In the genomic region with DNA sequence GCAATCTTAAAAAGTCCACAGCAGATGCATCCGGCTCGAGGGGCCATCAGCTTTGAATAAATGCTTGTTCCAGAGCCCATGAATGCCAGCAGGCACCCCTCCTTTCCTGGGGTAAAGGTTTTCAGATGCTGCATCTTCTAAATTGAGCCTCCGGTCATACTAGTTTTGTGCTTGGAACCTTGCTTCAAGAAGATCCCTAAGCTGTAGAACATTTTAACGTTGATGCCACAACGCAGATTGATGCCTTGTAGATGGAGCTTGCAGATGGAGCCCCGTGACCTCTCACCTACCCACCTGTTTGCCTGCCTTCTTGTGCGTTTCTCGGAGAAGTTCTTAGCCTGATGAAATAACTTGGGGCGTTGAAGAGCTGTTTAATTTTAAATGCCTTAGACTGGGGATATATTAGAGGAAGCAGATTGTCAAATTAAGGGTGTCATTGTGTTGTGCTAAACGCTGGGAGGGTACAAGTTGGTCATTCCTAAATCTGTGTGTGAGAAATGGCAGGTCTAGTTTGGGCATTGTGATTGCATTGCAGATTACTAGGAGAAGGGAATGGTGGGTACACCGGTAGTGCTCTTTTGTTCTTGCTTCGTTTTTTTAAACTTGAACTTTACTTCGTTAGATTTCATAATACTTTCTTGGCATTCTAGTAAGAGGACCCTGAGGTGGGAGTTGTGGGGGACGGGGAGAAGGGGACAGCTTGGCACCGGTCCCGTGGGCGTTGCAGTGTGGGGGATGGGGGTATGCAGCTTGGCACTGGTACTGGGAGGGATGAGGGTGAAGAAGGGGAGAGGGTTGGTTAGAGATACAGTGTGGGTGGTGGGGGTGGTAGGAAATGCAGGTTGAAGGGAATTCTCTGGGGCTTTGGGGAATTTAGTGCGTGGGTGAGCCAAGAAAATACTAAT, we compare ENCODE assay signal across 8 cellular contexts. TPM values are rescaled to one million over a fixed set of nuclear protein-coding genes. Genes with fewer than 3 reads are reported as not detected.
A peak's percentile ranks its signal among the peaks of the same experiment; 100 is the strongest.
DNase-seq lines count a peak whose midpoint lies in the region; ATAC-seq and TF ChIP-seq lines count a peak whose summit lies in the region.

No MANE protein-coding gene starts in this region.

- peak overlapping the region; percentile 76 for H3K4me3 ChIP-seq in endocrine pancreas (ENCODE audit: control insufficient read depth, insufficient read depth, low read length)
- peak overlapping the region; percentile 94 for H3K4me3 ChIP-seq in thoracic aorta

- H3K27ac ChIP-seq in thoracic aorta: peak overlapping the region; percentile 100

- ATAC-seq in thoracic aorta (ENCODE audit: insufficient number of reproducible peaks, low FRiP score, low read depth): no peak
- no peak for ATAC-seq in HG03521 (IDR thresholded peaks at IDR 0.05; ENCODE audit: unreplicated experiment)

- peaks cover 8% of the 10 kb centered on the region for H3K4me1 ChIP-seq in endocrine pancreas (ENCODE audit: control insufficient read depth, insufficient read depth, low read length)
- H3K4me1 ChIP-seq in thoracic aorta (ENCODE audit: control insufficient read depth in 1 of 2, low read depth in 2 of 2): peaks cover 12 to 31% of the 10 kb centered on the region in 2 donors

- H3K36me3 ChIP-seq in endocrine pancreas (ENCODE audit: control insufficient read depth, insufficient read depth, low read length) (no peaks in the 10 kb centered on the region), thoracic aorta (peaks cover 31% of the 10 kb centered on the region)

- H3K27me3 ChIP-seq in endocrine pancreas (ENCODE audit: control insufficient read depth, insufficient read depth, low read length) (no peaks in the 10 kb centered on the region), thoracic aorta (replicated peaks; ENCODE audit: insufficient read depth) (no peaks in the 10 kb centered on the region)

- peak; percentile 46 for DNase-seq in NCI-H2227 treated with DMSO at 0.1 percent for 48 hours (lab: John Stamatoyannopoulos, UW)
- no peak for DNase-seq in NCI-H2227 (lab: John Stamatoyannopoulos, UW; ENCODE audit: unreplicated experiment)
- DNase-seq in activated CD4-positive, alpha-beta T cell treated with anti-CD3 and anti-CD28 coated beads for 48 hours: peak; percentile 86
- DNase-seq in myocyte (ENCODE audit: low read depth): peak; percentile 71
- no peak for DNase-seq in thoracic aorta (ENCODE audit: low spot score)
- DNase-seq in GM19238 (ENCODE audit: insufficient read length, low spot score): no peak

- TF ChIP-seq CTCF in thoracic aorta (IDR thresholded peaks at IDR 0.05): no peak

- no peaks in the 10 kb centered on the region for H3K9me3 ChIP-seq in endocrine pancreas (ENCODE audit: control insufficient read depth, low read length)
- H3K9me3 ChIP-seq in thoracic aorta: no peaks in the 10 kb centered on the region

- H3K9ac ChIP-seq in endocrine pancreas (ENCODE audit: control insufficient read depth, insufficient read depth, low read length): peak overlapping the region; percentile 48

RNA-seq across cellular contexts. Expression of a gene that starts 1.9 kb away (rescaled TPM):
- 109 and 172 TPM in 2 replicates for total RNA-seq in myocyte
- polyA plus RNA-seq in myocyte (2012): 542 TPM
- total RNA-seq in thoracic aorta: 1,000 to 10,000 TPM in 1 of 2 donors, 100 to 1,000 TPM in 1; 848 to 1,659 TPM

RNA-seq across cellular contexts. Expression of a gene that starts 38.0 kb away (rescaled TPM):
- total RNA-seq in myocyte: 36.2 and 49.1 TPM in 2 replicates
- 18.2 TPM for polyA plus RNA-seq in myocyte (2012)
- total RNA-seq in thoracic aorta: 10 to 100 TPM; 45.2 to 45.9 TPM

RNA-seq across cellular contexts. Expression of a gene that starts 42.0 kb away (rescaled TPM):
- total RNA-seq in myocyte (2.9 and 4.6 TPM in 2 replicates), thoracic aorta (10 to 100 TPM; 19.0 to 26.7 TPM)
- polyA plus RNA-seq in myocyte (2012): 5.7 TPM

Comparison
In these comparisons a context has a peak if more than half of its experiments do, and no peak if none do; other contexts are left out.
1. DNase-seq: peak in NCI-H2227 treated with DMSO at 0.1 percent for 48 hours (single experiment), activated CD4-positive, alpha-beta T cell treated with anti-CD3 and anti-CD28 coated beads for 48 hours (single experiment) and myocyte (single experiment); none in NCI-H2227 (single experiment), thoracic aorta (single experiment) and GM19238 (single experiment).